Comparison of ENCODE assay signal across 34 cellular contexts in genomic region chr19:17629760-17630159, GRCh38. TPM values are rescaled to one million over a fixed set of nuclear protein-coding genes. Genes with fewer than 3 reads are reported as not detected.
"Had no signal": no experiment of that assay in that cellular context is flagged by ENCODE, and none has a peak within 500 bp of the region (broad histone marks: within the 10 kb centered on the region; RNA-seq: fewer than 3 reads in every experiment).

No MANE protein-coding gene starts in this region.

- H3K36me3 ChIP-seq: adrenal gland, brain microvascular endothelial cell, breast epithelium had no signal

- H3K4me3 ChIP-seq: adrenal gland, body of pancreas, breast epithelium had no signal

- H3K27me3 ChIP-seq: adrenal gland, body of pancreas, brain microvascular endothelial cell, breast epithelium had no signal

- H3K27ac ChIP-seq: adrenal gland, body of pancreas, brain microvascular endothelial cell, breast epithelium, VCaP had no signal

- FAIRE-seq: astrocyte, TTC549 had no signal

- DNase-seq: activated B cell treated with CpG ODN at 0.5 μM for 24 hours; activated CD4-positive, alpha-beta memory T cell treated with anti-CD3 and anti-CD28 coated beads for 36 hours; activated CD4-positive, alpha-beta T cell treated with anti-CD3 and anti-CD28 coated beads for 4 hours; activated CD4-positive, alpha-beta T cell treated with anti-CD3 and anti-CD28 coated beads, Interleukin-2, amount 10 ng/mL, durations not matched to agents 24 days and 14 days; activated CD4-positive, alpha-beta T cell treated with anti-CD3 and anti-CD28 coated beads, Interleukin-2, amount 50 U/mL, for 1 hour; activated CD4-positive, alpha-beta T cell treated with anti-CD3 and anti-CD28 coated beads, Interleukin-2, amount 50 U/mL, for 4 hours; activated CD4-positive, CD25-positive, alpha-beta regulatory T cell treated with anti-CD3 and anti-CD28 coated beads, Interleukin-2, amount 50 U/mL, for 72 hours; activated CD8-positive, alpha-beta memory T cell treated with anti-CD3 and anti-CD28 coated beads, Interleukin-2, amount 50 U/mL, for 4 hours; activated CD8-positive, alpha-beta T cell treated with anti-CD3 and anti-CD28 coated beads for 36 hours; activated effector memory CD4-positive, alpha-beta T cell treated with anti-CD3 and anti-CD28 coated beads, Interleukin-2, amount 50 U/mL, for 16 hours; activated gamma-delta T cell treated with Interleukin-2 at 50 U/mL for 16 hours; activated naive CD4-positive, alpha-beta T cell; activated naive CD4-positive, alpha-beta T cell treated with anti-CD3 and anti-CD28 coated beads for 36 hours; activated naive CD4-positive, alpha-beta T cell treated with anti-CD3 and anti-CD28 coated beads, Interleukin-2, amount 50 U/mL, for 16 hours; activated naive CD8-positive, alpha-beta T cell treated with anti-CD3 and anti-CD28 coated beads for 36 hours; activated T-cell treated with anti-CD3 and anti-CD28 coated beads for 4 hours; activated T-cell treated with anti-CD3 and anti-CD28 coated beads, Interleukin-2, amount 50 U/mL, for 1 hour; activated T-cell treated with anti-CD3 and anti-CD28 coated beads, Interleukin-2, amount 50 U/mL, for 4 hours; activated T-cell treated with anti-CD3 and anti-CD28 coated beads, Interleukin-2, amount 50 U/mL, for 72 hours; adrenal gland; amniotic stem cell; aorta; body of pancreas; brain microvascular endothelial cell; central memory CD4-positive, alpha-beta T cell; T-helper 2 cell; T-helper 9 cell had no signal

- H3K9me3 ChIP-seq: adrenal gland, body of pancreas, breast epithelium had no signal

- H3K4me1 ChIP-seq: adrenal gland, body of pancreas, breast epithelium had no signal

- ATAC-seq: activated CD8-positive, alpha-beta T cell treated with anti-CD3 and anti-CD28 coated beads for 36 hours; activated naive CD4-positive, alpha-beta T cell treated with anti-CD3 and anti-CD28 coated beads, Interleukin-2, amount 50 U/mL, for 72 hours; activated T-cell treated with anti-CD3 and anti-CD28 coated beads, Interleukin-2, amount 50 U/mL, for 4 hours; activated T-cell treated with anti-CD3 and anti-CD28 coated beads, Interleukin-2, amount 50 U/mL, for 72 hours; activated T-helper 17 cell treated with anti-CD3 and anti-CD28 coated beads, Interleukin-2, amount 50 U/mL, for 72 hours; body of pancreas had no signal

RNA-seq across cellular contexts. Expression of gene UNC13A, which starts 58.4 kb away (rescaled TPM):
- total RNA-seq: activated CD8-positive, alpha-beta T cell treated with anti-CD3 and anti-CD28 coated beads for 36 hours; activated T-helper 1 cell treated with anti-CD3 and anti-CD28 coated beads, Interleukin-12 subunit alpha, Interleukin-12 subunit beta, Interleukin-2, Interleukin-4 antibody, amounts not matched to agents 30 ng/mL and 10 ng/mL and 1 ng/mL, durations not matched to agents 14 hours and 24 hours and 36 hours had no signal
